Comparison of ENCODE assay signal across 8 cellular contexts in genomic region chr14:67704484-67705089, GRCh38. TPM values are rescaled to one million over a fixed set of nuclear protein-coding genes. Genes with fewer than 3 reads are reported as not detected.
DNase-seq lines count a peak whose midpoint lies in the region; ATAC-seq, FAIRE-seq and TF ChIP-seq lines count a peak whose summit lies in the region.

No MANE protein-coding gene starts in this region.

- no peaks in the 10 kb centered on the region for H3K79me2 ChIP-seq in MM.1S (ENCODE audit: low read length)

- TF ChIP-seq CTCF in right atrium auricular region (IDR thresholded peaks at IDR 0.05) (peak in 1 of 2 donors; percentile 80), MM.1S (IDR thresholded peaks at IDR 0.05; ENCODE audit: low read length) (peak; percentile 52), Peyer's patch (IDR thresholded peaks at IDR 0.05) (peak; percentile 24 to 86 (median 76)), cardiac fibroblast (IDR thresholded peaks at IDR 0.05; ENCODE audit: low read depth, low read length) (peak; percentile 74), kidney (IDR thresholded peaks at IDR 0.05; ENCODE audit: borderline replicate concordance, extremely low read depth, insufficient read depth) (peak; percentile 74)

- no peaks in the 10 kb centered on the region for H3F3A ChIP-seq in MM.1S (ENCODE audit: insufficient read depth, low read length)

- no peaks in the 10 kb centered on the region for H3K4me1 ChIP-seq in right atrium auricular region
- H3K4me1 ChIP-seq in MM.1S (ENCODE audit: low read length) = no peaks in the 10 kb centered on the region
- no peaks in the 10 kb centered on the region for H3K4me1 ChIP-seq in Peyer's patch
- peaks cover 0 to 8% of the 10 kb centered on the region in 2 donors for H3K4me1 ChIP-seq in kidney (ENCODE audit: control insufficient read depth in 1 of 2, insufficient read depth in 1 of 2, low read depth in 1 of 2, low read length in 2 of 2)

- H4K20me1 ChIP-seq in MM.1S (ENCODE audit: insufficient read depth, low read length) = no peaks in the 10 kb centered on the region

- H3K9ac ChIP-seq in MM.1S (ENCODE audit: low read length) (no peak overlapping the region), kidney (ENCODE audit: low read length in 2 of 2) (no peak overlapping the region)

- H3K27ac ChIP-seq in right atrium auricular region = no peak overlapping the region
- H3K27ac ChIP-seq in MM.1S (ENCODE audit: low read length) = no peak overlapping the region
- no peak overlapping the region for H3K27ac ChIP-seq in Peyer's patch
- H3K27ac ChIP-seq in kidney (ENCODE audit: low read depth in 2 of 2, low read length in 2 of 2) = no peak overlapping the region

- intact Hi-C loops in Right ventricle myocardium superior (cut with DNase I) = loop anchor here (5.0 kb wide), 2 partner anchors 117 to 277 kb away; no protein-coding TSS in a partner anchor
- intact Hi-C loops in kidney (cut with DNase I) = loop anchor here (10.0 kb wide), 1 partner anchor 120 kb away; no protein-coding TSS in a partner anchor

- peak; percentile 92 for ATAC-seq in Right ventricle myocardium superior (ENCODE audit: poor library complexity)
- no peak for ATAC-seq in GM18520 (IDR thresholded peaks at IDR 0.05; ENCODE audit: unreplicated experiment)

- H3K4me3 ChIP-seq in right atrium auricular region (no peak overlapping the region), MM.1S (ENCODE audit: low read length) (no peak overlapping the region), Peyer's patch (no peak overlapping the region), cardiac fibroblast (replicated peaks in 1 of 2; ENCODE audit: low read depth in 2 of 2, low read length in 2 of 2) (no peak overlapping the region), kidney (ENCODE audit: low read length in 2 of 2) (no peak overlapping the region)

- no peak overlapping the region for H2AFZ ChIP-seq in MM.1S (ENCODE audit: low read length)

- no peak for FAIRE-seq in kidney (lab: Jason Lieb, UNC)

- H3K9me3 ChIP-seq in right atrium auricular region = no peaks in the 10 kb centered on the region
- H3K9me3 ChIP-seq in MM.1S (replicated peaks; ENCODE audit: insufficient read depth, low read length) = no peaks in the 10 kb centered on the region
- H3K9me3 ChIP-seq in Peyer's patch = peaks cover 0 to under 1% (median 0%) of the 10 kb centered on the region in 4 donors
- H3K9me3 ChIP-seq in kidney (ENCODE audit: control insufficient read depth in 1 of 2, low read length in 2 of 2) = no peaks in the 10 kb centered on the region

- H3K36me3 ChIP-seq in right atrium auricular region (no peaks in the 10 kb centered on the region), MM.1S (replicated peaks; ENCODE audit: insufficient read depth, low read length) (no peaks in the 10 kb centered on the region), Peyer's patch (no peaks in the 10 kb centered on the region), kidney (ENCODE audit: control insufficient read depth in 1 of 2, insufficient read depth in 2 of 2, low read length in 2 of 2) (no peaks in the 10 kb centered on the region)

- no peak for DNase-seq in Right ventricle myocardium superior
- DNase-seq in right atrium auricular region (ENCODE audit: low spot score) = no peak
- peak; percentile 47 for DNase-seq in MM.1S
- peak in 1 of 3 donors; percentile 59 for DNase-seq in Peyer's patch
- DNase-seq in cardiac fibroblast (ENCODE audit: low read depth in 2 of 2) = peak; percentile 74 to 75
- no peak for DNase-seq in kidney
- DNase-seq in stromal cell of bone marrow (ENCODE audit: low read depth) = peak; percentile 37

- no peak overlapping the region for H3K4me2 ChIP-seq in MM.1S (ENCODE audit: low read depth, low read length)

- H3K27me3 ChIP-seq in right atrium auricular region (no peaks in the 10 kb centered on the region), MM.1S (replicated peaks; ENCODE audit: insufficient read depth, low read length) (no peaks in the 10 kb centered on the region), Peyer's patch (no peaks in the 10 kb centered on the region)

- no peak for TF ChIP-seq POLR2A in Peyer's patch (IDR thresholded peaks at IDR 0.05)

- no peaks in the 10 kb centered on the region for H3K9me2 ChIP-seq in MM.1S (replicated peaks; ENCODE audit: insufficient read depth, low read length)

RNA-seq across cellular contexts. Expression of gene RDH12, which starts 2.9 kb away (rescaled TPM):
- total RNA-seq in Right ventricle myocardium superior = not detected
- total RNA-seq in right atrium auricular region = not detected
- total RNA-seq in Peyer's patch = not detected
- 0.22 TPM for total RNA-seq in kidney
- polyA plus RNA-seq in kidney (ENCODE audit: insufficient read depth, low read depth, low replicate concordance) = 10.0 TPM

RNA-seq across cellular contexts. Expression of gene RDH11, which starts 9.0 kb away (rescaled TPM):
- total RNA-seq in Right ventricle myocardium superior = 13.2 TPM
- 10 to 100 TPM; 20.8 to 24.0 TPM for total RNA-seq in right atrium auricular region
- 10 to 100 TPM; 24.8 to 53.6 (median 41.6) TPM for total RNA-seq in Peyer's patch
- total RNA-seq in kidney = 66.9 TPM
- polyA plus RNA-seq in kidney (ENCODE audit: insufficient read depth, low read depth, low replicate concordance) = 124 TPM

RNA-seq across cellular contexts. Expression of gene VTI1B, which starts 30.2 kb away (rescaled TPM):
- total RNA-seq in Right ventricle myocardium superior (113 TPM), right atrium auricular region (10 to 100 TPM; 59.7 to 61.0 TPM), Peyer's patch (10 to 100 TPM; 57.4 to 75.5 (median 63.3) TPM), kidney (110 TPM)
- 211 TPM for polyA plus RNA-seq in kidney (ENCODE audit: insufficient read depth, low read depth, low replicate concordance)

Comparison
In these comparisons a context has a peak if more than half of its experiments do, and no peak if none do; other contexts are left out.
1. DNase-seq: peak in MM.1S (single experiment), cardiac fibroblast (2 of 2) and stromal cell of bone marrow (single experiment); none in Right ventricle myocardium superior (single experiment), right atrium auricular region (single experiment) and kidney (single experiment).